In the genomic region with DNA sequence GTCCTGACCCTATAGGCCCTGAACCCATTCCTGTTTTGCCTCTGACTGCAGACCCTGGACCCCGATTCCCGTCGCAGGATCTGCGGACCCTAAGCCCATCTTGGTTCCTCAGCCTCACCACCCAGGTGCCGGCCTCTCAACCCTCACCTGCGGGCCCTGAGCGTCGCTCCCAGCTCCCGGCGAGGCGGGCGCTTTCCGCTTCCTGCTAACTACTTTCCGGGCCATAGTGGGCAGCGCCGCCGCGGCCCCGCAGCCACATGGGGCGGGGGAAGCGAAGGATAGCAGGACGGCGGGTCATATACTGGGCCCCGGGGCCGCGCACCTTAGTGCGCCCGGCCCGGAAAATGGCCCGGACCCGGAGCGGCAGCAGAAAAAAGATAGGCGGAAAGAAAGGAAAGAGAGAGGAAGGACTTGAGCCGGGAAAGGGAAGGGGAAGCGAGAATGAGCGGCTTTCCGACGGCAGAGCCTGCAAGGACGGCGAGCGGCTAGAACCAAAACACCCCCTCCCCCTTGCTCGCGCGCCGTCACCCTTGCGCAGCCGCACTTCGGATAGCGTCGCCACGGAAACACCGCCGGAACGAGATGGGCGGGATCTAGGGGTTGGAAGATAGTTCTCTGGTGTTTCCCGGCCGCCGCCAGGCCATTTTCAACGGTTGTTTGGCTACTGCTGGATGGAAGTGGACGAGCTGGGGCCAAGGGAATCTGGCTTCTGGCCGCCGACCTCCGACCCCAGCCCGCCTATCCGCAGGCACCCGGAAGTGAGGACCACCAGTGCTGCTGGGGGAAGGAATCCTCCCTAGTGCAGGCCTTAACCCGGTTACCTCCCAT, we compare ENCODE assay signal across 1 cellular context.
TF ChIP-seq lines count a peak whose summit lies in the region.

A gene (minus strand): TSS at position 492 of the 828 bp plus-strand sequence. CDS start 267 bp downstream, at position 225.

TF ChIP-seq in K562, 482 proteins besides CTCF, POLR2A, EP300 and RAD21 (continued from another document and continues in another):
- TF ChIP-seq XRCC5 (IDR thresholded peaks at IDR 0.05; ENCODE audit: low read depth, low read length) (no peak), RFX5 (IDR thresholded peaks at IDR 0.05; ENCODE audit: low read depth, low read length) (no peak), MYC (IDR thresholded peaks at IDR 0.05; ENCODE audit: low read depth, low read length) (no peak; the same call in none of the 2 replicates), MYC (CRISPR knock-in tag; IDR thresholded peaks at IDR 0.05; ENCODE audit: borderline replicate concordance, low read depth) (peak; percentile 79; the same call in 1 of the 2 replicates), EP400 (IDR thresholded peaks at IDR 0.05) (peak; percentile 92), MCM3 (IDR thresholded peaks at IDR 0.05) (no peak), SOX6 (IDR thresholded peaks at IDR 0.05) (0 out of 2 replicates have a peak, but pooled peaks have one; percentile 13), NCOA6 (IDR thresholded peaks at IDR 0.05) (peak; percentile 87), NRF1 (conservative IDR thresholded peaks at IDR 0.05 in 1 of 2, IDR thresholded peaks at IDR 0.05 in 1 of 2) (peak; percentile 94 to 95), CXXC5 (CRISPR knock-in tag; IDR thresholded peaks at IDR 0.05) (peak; percentile 79), FOXK1 (CRISPR knock-in tag; IDR thresholded peaks at IDR 0.05; ENCODE audit: borderline replicate concordance) (no peak), ZNF785 (CRISPR knock-in tag; IDR thresholded peaks at IDR 0.05) (no peak), POLR2H (tag; IDR thresholded peaks at IDR 0.05; ENCODE audit: low read depth) (peak; percentile 88), NFYB (IDR thresholded peaks at IDR 0.05; ENCODE audit: extremely low read depth, insufficient read length) (no peak), FOXA3 (CRISPR knock-in tag; conservative IDR thresholded peaks at IDR 0.05 in 1 of 2, IDR thresholded peaks at IDR 0.05 in 1 of 2) (no peak), PCBP2 (IDR thresholded peaks at IDR 0.05; ENCODE audit: low read depth, low read length, poor library complexity, severe bottlenecking) (no peak), TCF3 (CRISPR knock-in tag; IDR thresholded peaks at IDR 0.05) (0 out of 2 replicates have a peak, but pooled peaks have one; percentile 12), ZNF717 (CRISPR knock-in tag; IDR thresholded peaks at IDR 0.05) (no peak), HOXB6 (CRISPR knock-in tag; IDR thresholded peaks at IDR 0.05; ENCODE audit: borderline replicate concordance) (no peak), ZNF766 (CRISPR knock-in tag; conservative IDR thresholded peaks at IDR 0.05) (no peak), ZNF134 (CRISPR knock-in tag; conservative IDR thresholded peaks at IDR 0.05) (no peak), U2AF1 (optimal IDR thresholded peaks at IDR 0.05; ENCODE audit: low read depth, low read length) (no peak), MXI1 (IDR thresholded peaks at IDR 0.05; ENCODE audit: low read depth, low read length) (peak; percentile 83), ZNF79 (CRISPR knock-in tag; IDR thresholded peaks at IDR 0.05; ENCODE audit: low read depth) (no peak), ZNF316 (IDR thresholded peaks at IDR 0.05) (no peak), CEBPB (tag; IDR thresholded peaks at IDR 0.05) (no peak), KDM2B (CRISPR knock-in tag; IDR thresholded peaks at IDR 0.05) (no peak)
- TF ChIP-seq, protein P1, sequence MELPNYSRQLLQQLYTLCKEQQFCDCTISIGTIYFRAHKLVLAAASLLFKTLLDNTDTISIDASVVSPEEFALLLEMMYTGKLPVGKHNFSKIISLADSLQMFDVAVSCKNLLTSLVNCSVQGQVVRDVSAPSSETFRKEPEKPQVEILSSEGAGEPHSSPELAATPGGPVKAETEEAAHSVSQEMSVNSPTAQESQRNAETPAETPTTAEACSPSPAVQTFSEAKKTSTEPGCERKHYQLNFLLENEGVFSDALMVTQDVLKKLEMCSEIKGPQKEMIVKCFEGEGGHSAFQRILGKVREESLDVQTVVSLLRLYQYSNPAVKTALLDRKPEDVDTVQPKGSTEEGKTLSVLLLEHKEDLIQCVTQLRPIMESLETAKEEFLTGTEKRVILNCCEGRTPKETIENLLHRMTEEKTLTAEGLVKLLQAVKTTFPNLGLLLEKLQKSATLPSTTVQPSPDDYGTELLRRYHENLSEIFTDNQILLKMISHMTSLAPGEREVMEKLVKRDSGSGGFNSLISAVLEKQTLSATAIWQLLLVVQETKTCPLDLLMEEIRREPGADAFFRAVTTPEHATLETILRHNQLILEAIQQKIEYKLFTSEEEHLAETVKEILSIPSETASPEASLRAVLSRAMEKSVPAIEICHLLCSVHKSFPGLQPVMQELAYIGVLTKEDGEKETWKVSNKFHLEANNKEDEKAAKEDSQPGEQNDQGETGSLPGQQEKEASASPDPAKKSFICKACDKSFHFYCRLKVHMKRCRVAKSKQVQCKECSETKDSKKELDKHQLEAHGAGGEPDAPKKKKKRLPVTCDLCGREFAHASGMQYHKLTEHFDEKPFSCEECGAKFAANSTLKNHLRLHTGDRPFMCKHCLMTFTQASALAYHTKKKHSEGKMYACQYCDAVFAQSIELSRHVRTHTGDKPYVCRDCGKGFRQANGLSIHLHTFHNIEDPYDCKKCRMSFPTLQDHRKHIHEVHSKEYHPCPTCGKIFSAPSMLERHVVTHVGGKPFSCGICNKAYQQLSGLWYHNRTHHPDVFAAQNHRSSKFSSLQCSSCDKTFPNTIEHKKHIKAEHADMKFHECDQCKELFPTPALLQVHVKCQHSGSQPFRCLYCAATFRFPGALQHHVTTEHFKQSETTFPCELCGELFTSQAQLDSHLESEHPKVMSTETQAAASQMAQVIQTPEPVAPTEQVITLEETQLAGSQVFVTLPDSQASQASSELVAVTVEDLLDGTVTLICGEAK (IDR thresholded peaks at IDR 0.05): peak; percentile 69
- TF ChIP-seq, protein P1 (CRISPR knock-in tag; IDR thresholded peaks at IDR 0.05): no peak
- TF ChIP-seq, protein P2, sequence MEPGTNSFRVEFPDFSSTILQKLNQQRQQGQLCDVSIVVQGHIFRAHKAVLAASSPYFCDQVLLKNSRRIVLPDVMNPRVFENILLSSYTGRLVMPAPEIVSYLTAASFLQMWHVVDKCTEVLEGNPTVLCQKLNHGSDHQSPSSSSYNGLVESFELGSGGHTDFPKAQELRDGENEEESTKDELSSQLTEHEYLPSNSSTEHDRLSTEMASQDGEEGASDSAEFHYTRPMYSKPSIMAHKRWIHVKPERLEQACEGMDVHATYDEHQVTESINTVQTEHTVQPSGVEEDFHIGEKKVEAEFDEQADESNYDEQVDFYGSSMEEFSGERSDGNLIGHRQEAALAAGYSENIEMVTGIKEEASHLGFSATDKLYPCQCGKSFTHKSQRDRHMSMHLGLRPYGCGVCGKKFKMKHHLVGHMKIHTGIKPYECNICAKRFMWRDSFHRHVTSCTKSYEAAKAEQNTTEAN (CRISPR knock-in tag; IDR thresholded peaks at IDR 0.05): no peak
- TF ChIP-seq, protein P3, sequence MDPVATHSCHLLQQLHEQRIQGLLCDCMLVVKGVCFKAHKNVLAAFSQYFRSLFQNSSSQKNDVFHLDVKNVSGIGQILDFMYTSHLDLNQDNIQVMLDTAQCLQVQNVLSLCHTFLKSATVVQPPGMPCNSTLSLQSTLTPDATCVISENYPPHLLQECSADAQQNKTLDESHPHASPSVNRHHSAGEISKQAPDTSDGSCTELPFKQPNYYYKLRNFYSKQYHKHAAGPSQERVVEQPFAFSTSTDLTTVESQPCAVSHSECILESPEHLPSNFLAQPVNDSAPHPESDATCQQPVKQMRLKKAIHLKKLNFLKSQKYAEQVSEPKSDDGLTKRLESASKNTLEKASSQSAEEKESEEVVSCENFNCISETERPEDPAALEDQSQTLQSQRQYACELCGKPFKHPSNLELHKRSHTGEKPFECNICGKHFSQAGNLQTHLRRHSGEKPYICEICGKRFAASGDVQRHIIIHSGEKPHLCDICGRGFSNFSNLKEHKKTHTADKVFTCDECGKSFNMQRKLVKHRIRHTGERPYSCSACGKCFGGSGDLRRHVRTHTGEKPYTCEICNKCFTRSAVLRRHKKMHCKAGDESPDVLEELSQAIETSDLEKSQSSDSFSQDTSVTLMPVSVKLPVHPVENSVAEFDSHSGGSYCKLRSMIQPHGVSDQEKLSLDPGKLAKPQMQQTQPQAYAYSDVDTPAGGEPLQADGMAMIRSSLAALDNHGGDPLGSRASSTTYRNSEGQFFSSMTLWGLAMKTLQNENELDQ (CRISPR knock-in tag; IDR thresholded peaks at IDR 0.05; ENCODE audit: borderline replicate concordance): no peak
- TF ChIP-seq, protein P4, sequence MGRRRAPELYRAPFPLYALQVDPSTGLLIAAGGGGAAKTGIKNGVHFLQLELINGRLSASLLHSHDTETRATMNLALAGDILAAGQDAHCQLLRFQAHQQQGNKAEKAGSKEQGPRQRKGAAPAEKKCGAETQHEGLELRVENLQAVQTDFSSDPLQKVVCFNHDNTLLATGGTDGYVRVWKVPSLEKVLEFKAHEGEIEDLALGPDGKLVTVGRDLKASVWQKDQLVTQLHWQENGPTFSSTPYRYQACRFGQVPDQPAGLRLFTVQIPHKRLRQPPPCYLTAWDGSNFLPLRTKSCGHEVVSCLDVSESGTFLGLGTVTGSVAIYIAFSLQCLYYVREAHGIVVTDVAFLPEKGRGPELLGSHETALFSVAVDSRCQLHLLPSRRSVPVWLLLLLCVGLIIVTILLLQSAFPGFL (CRISPR knock-in tag; IDR thresholded peaks at IDR 0.05): 0 out of 2 replicates have a peak, but pooled peaks have one; percentile 25
- TF ChIP-seq, protein P5, sequence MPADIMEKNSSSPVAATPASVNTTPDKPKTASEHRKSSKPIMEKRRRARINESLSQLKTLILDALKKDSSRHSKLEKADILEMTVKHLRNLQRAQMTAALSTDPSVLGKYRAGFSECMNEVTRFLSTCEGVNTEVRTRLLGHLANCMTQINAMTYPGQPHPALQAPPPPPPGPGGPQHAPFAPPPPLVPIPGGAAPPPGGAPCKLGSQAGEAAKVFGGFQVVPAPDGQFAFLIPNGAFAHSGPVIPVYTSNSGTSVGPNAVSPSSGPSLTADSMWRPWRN (IDR thresholded peaks at IDR 0.05; ENCODE audit: low read depth): no peak
- TF ChIP-seq, protein P6, sequence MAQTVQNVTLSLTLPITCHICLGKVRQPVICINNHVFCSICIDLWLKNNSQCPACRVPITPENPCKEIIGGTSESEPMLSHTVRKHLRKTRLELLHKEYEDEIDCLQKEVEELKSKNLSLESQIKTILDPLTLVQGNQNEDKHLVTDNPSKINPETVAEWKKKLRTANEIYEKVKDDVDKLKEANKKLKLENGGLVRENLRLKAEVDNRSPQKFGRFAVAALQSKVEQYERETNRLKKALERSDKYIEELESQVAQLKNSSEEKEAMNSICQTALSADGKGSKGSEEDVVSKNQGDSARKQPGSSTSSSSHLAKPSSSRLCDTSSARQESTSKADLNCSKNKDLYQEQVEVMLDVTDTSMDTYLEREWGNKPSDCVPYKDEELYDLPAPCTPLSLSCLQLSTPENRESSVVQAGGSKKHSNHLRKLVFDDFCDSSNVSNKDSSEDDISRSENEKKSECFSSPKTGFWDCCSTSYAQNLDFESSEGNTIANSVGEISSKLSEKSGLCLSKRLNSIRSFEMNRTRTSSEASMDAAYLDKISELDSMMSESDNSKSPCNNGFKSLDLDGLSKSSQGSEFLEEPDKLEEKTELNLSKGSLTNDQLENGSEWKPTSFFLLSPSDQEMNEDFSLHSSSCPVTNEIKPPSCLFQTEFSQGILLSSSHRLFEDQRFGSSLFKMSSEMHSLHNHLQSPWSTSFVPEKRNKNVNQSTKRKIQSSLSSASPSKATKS (CRISPR knock-in tag; IDR thresholded peaks at IDR 0.05): no peak
- TF ChIP-seq, protein P7, sequence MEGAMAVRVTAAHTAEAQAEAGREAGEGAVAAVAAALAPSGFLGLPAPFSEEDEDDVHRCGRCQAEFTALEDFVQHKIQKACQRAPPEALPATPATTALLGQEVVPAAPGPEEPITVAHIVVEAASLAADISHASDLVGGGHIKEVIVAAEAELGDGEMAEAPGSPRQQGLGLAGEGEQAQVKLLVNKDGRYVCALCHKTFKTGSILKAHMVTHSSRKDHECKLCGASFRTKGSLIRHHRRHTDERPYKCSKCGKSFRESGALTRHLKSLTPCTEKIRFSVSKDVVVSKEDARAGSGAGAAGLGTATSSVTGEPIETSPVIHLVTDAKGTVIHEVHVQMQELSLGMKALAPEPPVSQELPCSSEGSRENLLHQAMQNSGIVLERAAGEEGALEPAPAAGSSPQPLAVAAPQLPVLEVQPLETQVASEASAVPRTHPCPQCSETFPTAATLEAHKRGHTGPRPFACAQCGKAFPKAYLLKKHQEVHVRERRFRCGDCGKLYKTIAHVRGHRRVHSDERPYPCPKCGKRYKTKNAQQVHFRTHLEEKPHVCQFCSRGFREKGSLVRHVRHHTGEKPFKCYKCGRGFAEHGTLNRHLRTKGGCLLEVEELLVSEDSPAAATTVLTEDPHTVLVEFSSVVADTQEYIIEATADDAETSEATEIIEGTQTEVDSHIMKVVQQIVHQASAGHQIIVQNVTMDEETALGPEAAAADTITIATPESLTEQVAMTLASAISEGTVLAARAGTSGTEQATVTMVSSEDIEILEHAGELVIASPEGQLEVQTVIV (CRISPR knock-in tag; IDR thresholded peaks at IDR 0.05; ENCODE audit: borderline replicate concordance): no peak
- TF ChIP-seq, protein P8, sequence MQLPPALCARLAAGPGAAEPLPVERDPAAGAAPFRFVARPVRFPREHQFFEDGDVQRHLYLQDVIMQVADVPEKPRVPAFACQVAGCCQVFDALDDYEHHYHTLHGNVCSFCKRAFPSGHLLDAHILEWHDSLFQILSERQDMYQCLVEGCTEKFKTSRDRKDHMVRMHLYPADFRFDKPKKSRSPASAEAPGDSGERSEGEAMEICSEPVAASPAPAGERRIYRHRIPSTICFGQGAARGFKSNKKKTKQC (CRISPR knock-in tag; IDR thresholded peaks at IDR 0.05): 0 out of 2 replicates have a peak, but pooled peaks have one; percentile 44
